Comparison of ENCODE assay signal across 1 cellular context in the genomic region with DNA sequence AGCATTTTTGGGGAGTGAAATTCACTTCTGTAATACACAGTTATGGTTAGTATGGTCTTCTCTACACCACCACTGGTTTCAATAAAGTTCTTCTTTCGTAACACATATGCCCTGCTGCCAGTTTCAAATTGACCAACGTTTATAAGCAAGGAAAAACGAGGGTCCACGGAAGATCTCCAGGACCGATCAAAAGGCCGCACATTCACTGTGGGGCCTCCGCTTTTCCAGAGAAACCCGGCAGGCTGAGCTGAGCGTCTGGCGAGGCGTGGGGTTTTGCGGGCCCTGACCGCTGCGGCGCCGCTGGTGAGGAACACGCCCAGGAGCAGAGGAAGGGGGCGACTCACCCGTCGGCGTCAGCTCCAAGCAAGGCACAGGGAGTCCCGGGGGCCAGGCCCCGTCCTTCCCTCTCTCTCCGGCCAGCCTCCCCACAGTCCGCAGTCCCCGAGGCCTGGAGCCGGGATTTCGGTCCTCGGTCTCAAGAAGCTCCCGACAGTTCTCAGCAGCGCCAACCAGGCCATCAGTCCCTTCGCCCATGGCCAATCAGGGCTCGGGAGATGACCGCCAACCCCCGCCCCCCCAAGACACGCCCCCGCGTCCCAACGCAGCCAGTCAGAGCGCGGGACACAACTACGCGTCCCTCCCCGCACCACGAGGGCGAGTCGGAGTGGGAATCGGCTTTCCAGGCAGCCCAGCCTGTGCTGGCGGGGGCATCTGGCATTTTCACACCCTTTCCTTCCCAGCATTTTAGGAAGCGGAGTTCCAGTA.
TF ChIP-seq lines count a peak whose summit lies in the region.

A gene with protein sequence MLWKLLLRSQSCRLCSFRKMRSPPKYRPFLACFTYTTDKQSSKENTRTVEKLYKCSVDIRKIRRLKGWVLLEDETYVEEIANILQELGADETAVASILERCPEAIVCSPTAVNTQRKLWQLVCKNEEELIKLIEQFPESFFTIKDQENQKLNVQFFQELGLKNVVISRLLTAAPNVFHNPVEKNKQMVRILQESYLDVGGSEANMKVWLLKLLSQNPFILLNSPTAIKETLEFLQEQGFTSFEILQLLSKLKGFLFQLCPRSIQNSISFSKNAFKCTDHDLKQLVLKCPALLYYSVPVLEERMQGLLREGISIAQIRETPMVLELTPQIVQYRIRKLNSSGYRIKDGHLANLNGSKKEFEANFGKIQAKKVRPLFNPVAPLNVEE (minus strand): TSS at position 522 of the 765 bp plus-strand sequence. CDS start 8,432 bp downstream, outside the sequence.

TF ChIP-seq in HepG2, 621 proteins besides CTCF, POLR2A, EP300 and RAD21 (continued from another document and continues in another):
- TF ChIP-seq MAZ (IDR thresholded peaks at IDR 0.05; ENCODE audit: borderline replicate concordance, low read depth, low read length) (no peak), MAZ (CRISPR knock-in tag; IDR thresholded peaks at IDR 0.05; ENCODE audit: low read depth) (no peak), TARDBP (CRISPR knock-in tag; IDR thresholded peaks at IDR 0.05) (peak; percentile 60; the same call in 1 of the 2 replicates), KLF16 (CRISPR knock-in tag; IDR thresholded peaks at IDR 0.05) (peak in 1 of 2 experiments; percentile 54; a peak in 1 of 4 replicates), SMAD1 (CRISPR knock-in tag; IDR thresholded peaks at IDR 0.05; ENCODE audit: borderline replicate concordance, low read depth) (no peak), ZSCAN29 (CRISPR knock-in tag; conservative IDR thresholded peaks at IDR 0.05) (no peak), SNAPC2 (CRISPR knock-in tag; IDR thresholded peaks at IDR 0.05) (peak; percentile 83), CBFB (CRISPR knock-in tag; IDR thresholded peaks at IDR 0.05) (no peak), ZBTB3 (CRISPR knock-in tag; IDR thresholded peaks at IDR 0.05; ENCODE audit: borderline replicate concordance, low read depth) (no peak), SP5 (CRISPR knock-in tag; IDR thresholded peaks at IDR 0.05; ENCODE audit: borderline replicate concordance, low read depth) (peak; percentile 20; the same call in 1 of the 2 replicates), SMARCC2 (IDR thresholded peaks at IDR 0.05) (no peak), ZNF589 (CRISPR knock-in tag; conservative IDR thresholded peaks at IDR 0.05) (no peak), HCFC1 (IDR thresholded peaks at IDR 0.05; ENCODE audit: low read depth, low read length) (no peak; the same call in 1 of the 2 replicates), ZNF383 (CRISPR knock-in tag; IDR thresholded peaks at IDR 0.05; ENCODE audit: borderline replicate concordance) (no peak), ZNF569 (CRISPR knock-in tag; IDR thresholded peaks at IDR 0.05; ENCODE audit: borderline replicate concordance) (no peak), BRCA1 (CRISPR knock-in tag; IDR thresholded peaks at IDR 0.05) (peak; percentile 59; the same call in 1 of the 2 replicates), RFXANK (CRISPR knock-in tag; IDR thresholded peaks at IDR 0.05) (no peak), KDM1A (CRISPR knock-in tag; IDR thresholded peaks at IDR 0.05) (no peak), ZNF546 (CRISPR knock-in tag; conservative IDR thresholded peaks at IDR 0.05) (no peak), SIX4 (CRISPR knock-in tag; IDR thresholded peaks at IDR 0.05) (no peak), DNMT1 (CRISPR knock-in tag; IDR thresholded peaks at IDR 0.05) (no peak), ZNF746 (CRISPR knock-in tag; IDR thresholded peaks at IDR 0.05) (peak; percentile 33; the same call in 1 of the 2 replicates), XBP1 (CRISPR knock-in tag; IDR thresholded peaks at IDR 0.05) (peak; percentile 64; the same call in 1 of the 2 replicates)
- TF ChIP-seq, protein P1, sequence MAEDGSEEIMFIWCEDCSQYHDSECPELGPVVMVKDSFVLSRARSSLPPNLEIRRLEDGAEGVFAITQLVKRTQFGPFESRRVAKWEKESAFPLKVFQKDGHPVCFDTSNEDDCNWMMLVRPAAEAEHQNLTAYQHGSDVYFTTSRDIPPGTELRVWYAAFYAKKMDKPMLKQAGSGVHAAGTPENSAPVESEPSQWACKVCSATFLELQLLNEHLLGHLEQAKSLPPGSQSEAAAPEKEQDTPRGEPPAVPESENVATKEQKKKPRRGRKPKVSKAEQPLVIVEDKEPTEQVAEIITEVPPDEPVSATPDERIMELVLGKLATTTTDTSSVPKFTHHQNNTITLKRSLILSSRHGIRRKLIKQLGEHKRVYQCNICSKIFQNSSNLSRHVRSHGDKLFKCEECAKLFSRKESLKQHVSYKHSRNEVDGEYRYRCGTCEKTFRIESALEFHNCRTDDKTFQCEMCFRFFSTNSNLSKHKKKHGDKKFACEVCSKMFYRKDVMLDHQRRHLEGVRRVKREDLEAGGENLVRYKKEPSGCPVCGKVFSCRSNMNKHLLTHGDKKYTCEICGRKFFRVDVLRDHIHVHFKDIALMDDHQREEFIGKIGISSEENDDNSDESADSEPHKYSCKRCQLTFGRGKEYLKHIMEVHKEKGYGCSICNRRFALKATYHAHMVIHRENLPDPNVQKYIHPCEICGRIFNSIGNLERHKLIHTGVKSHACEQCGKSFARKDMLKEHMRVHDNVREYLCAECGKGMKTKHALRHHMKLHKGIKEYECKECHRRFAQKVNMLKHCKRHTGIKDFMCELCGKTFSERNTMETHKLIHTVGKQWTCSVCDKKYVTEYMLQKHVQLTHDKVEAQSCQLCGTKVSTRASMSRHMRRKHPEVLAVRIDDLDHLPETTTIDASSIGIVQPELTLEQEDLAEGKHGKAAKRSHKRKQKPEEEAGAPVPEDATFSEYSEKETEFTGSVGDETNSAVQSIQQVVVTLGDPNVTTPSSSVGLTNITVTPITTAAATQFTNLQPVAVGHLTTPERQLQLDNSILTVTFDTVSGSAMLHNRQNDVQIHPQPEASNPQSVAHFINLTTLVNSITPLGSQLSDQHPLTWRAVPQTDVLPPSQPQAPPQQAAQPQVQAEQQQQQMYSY (CRISPR knock-in tag; IDR thresholded peaks at IDR 0.05) = peak; percentile 93
- TF ChIP-seq, protein P2, sequence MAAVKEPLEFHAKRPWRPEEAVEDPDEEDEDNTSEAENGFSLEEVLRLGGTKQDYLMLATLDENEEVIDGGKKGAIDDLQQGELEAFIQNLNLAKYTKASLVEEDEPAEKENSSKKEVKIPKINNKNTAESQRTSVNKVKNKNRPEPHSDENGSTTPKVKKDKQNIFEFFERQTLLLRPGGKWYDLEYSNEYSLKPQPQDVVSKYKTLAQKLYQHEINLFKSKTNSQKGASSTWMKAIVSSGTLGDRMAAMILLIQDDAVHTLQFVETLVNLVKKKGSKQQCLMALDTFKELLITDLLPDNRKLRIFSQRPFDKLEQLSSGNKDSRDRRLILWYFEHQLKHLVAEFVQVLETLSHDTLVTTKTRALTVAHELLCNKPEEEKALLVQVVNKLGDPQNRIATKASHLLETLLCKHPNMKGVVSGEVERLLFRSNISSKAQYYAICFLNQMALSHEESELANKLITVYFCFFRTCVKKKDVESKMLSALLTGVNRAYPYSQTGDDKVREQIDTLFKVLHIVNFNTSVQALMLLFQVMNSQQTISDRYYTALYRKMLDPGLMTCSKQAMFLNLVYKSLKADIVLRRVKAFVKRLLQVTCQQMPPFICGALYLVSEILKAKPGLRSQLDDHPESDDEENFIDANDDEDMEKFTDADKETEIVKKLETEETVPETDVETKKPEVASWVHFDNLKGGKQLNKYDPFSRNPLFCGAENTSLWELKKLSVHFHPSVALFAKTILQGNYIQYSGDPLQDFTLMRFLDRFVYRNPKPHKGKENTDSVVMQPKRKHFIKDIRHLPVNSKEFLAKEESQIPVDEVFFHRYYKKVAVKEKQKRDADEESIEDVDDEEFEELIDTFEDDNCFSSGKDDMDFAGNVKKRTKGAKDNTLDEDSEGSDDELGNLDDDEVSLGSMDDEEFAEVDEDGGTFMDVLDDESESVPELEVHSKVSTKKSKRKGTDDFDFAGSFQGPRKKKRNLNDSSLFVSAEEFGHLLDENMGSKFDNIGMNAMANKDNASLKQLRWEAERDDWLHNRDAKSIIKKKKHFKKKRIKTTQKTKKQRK (IDR thresholded peaks at IDR 0.05; ENCODE audit: low read length) = no peak
- TF ChIP-seq, protein P3, sequence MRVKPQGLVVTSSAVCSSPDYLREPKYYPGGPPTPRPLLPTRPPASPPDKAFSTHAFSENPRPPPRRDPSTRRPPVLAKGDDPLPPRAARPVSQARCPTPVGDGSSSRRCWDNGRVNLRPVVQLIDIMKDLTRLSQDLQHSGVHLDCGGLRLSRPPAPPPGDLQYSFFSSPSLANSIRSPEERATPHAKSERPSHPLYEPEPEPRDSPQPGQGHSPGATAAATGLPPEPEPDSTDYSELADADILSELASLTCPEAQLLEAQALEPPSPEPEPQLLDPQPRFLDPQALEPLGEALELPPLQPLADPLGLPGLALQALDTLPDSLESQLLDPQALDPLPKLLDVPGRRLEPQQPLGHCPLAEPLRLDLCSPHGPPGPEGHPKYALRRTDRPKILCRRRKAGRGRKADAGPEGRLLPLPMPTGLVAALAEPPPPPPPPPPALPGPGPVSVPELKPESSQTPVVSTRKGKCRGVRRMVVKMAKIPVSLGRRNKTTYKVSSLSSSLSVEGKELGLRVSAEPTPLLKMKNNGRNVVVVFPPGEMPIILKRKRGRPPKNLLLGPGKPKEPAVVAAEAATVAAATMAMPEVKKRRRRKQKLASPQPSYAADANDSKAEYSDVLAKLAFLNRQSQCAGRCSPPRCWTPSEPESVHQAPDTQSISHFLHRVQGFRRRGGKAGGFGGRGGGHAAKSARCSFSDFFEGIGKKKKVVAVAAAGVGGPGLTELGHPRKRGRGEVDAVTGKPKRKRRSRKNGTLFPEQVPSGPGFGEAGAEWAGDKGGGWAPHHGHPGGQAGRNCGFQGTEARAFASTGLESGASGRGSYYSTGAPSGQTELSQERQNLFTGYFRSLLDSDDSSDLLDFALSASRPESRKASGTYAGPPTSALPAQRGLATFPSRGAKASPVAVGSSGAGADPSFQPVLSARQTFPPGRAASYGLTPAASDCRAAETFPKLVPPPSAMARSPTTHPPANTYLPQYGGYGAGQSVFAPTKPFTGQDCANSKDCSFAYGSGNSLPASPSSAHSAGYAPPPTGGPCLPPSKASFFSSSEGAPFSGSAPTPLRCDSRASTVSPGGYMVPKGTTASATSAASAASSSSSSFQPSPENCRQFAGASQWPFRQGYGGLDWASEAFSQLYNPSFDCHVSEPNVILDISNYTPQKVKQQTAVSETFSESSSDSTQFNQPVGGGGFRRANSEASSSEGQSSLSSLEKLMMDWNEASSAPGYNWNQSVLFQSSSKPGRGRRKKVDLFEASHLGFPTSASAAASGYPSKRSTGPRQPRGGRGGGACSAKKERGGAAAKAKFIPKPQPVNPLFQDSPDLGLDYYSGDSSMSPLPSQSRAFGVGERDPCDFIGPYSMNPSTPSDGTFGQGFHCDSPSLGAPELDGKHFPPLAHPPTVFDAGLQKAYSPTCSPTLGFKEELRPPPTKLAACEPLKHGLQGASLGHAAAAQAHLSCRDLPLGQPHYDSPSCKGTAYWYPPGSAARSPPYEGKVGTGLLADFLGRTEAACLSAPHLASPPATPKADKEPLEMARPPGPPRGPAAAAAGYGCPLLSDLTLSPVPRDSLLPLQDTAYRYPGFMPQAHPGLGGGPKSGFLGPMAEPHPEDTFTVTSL (CRISPR knock-in tag; IDR thresholded peaks at IDR 0.05; ENCODE audit: borderline replicate concordance) = no peak
- TF ChIP-seq, protein P4, sequence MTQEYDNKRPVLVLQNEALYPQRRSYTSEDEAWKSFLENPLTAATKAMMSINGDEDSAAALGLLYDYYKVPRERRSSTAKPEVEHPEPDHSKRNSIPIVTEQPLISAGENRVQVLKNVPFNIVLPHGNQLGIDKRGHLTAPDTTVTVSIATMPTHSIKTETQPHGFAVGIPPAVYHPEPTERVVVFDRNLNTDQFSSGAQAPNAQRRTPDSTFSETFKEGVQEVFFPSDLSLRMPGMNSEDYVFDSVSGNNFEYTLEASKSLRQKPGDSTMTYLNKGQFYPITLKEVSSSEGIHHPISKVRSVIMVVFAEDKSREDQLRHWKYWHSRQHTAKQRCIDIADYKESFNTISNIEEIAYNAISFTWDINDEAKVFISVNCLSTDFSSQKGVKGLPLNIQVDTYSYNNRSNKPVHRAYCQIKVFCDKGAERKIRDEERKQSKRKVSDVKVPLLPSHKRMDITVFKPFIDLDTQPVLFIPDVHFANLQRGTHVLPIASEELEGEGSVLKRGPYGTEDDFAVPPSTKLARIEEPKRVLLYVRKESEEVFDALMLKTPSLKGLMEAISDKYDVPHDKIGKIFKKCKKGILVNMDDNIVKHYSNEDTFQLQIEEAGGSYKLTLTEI (CRISPR knock-in tag; conservative IDR thresholded peaks at IDR 0.05) = no peak
- TF ChIP-seq, protein P5, sequence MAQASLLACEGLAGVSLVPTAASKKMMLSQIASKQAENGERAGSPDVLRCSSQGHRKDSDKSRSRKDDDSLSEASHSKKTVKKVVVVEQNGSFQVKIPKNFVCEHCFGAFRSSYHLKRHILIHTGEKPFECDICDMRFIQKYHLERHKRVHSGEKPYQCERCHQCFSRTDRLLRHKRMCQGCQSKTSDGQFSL (CRISPR knock-in tag; IDR thresholded peaks at IDR 0.05) = no peak; the same call in 1 of the 2 replicates
- TF ChIP-seq, protein P6, sequence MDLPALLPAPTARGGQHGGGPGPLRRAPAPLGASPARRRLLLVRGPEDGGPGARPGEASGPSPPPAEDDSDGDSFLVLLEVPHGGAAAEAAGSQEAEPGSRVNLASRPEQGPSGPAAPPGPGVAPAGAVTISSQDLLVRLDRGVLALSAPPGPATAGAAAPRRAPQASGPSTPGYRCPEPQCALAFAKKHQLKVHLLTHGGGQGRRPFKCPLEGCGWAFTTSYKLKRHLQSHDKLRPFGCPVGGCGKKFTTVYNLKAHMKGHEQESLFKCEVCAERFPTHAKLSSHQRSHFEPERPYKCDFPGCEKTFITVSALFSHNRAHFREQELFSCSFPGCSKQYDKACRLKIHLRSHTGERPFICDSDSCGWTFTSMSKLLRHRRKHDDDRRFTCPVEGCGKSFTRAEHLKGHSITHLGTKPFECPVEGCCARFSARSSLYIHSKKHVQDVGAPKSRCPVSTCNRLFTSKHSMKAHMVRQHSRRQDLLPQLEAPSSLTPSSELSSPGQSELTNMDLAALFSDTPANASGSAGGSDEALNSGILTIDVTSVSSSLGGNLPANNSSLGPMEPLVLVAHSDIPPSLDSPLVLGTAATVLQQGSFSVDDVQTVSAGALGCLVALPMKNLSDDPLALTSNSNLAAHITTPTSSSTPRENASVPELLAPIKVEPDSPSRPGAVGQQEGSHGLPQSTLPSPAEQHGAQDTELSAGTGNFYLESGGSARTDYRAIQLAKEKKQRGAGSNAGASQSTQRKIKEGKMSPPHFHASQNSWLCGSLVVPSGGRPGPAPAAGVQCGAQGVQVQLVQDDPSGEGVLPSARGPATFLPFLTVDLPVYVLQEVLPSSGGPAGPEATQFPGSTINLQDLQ (CRISPR knock-in tag; IDR thresholded peaks at IDR 0.05) = no peak; the same call in 1 of the 2 replicates
- TF ChIP-seq, protein P7, sequence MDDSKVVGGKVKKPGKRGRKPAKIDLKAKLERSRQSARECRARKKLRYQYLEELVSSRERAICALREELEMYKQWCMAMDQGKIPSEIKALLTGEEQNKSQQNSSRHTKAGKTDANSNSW (CRISPR knock-in tag; IDR thresholded peaks at IDR 0.05; ENCODE audit: borderline replicate concordance) = no peak
- TF ChIP-seq, protein P8, sequence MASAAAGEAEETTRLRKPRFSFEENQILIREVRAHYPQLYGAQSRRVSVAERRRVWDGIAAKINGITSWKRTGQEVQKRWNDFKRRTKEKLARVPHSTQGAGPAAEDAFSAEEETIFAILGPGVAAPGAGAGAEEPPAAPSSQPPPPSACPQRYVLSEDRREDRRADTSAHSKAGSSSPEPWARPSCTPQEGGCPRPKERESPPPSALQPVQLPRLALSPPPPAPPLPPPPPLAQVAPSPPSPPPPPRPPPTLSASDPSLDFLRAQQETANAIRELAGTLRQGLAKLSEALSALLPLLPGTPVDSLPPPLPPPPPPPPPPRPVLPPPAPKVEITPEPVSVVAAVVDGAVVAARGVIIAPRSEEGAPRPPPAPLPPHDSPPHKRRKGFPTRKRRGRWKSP (CRISPR knock-in tag; IDR thresholded peaks at IDR 0.05) = 0 out of 2 replicates have a peak, but pooled peaks have one; percentile 52
